Comparison of ENCODE assay signal across 8 cellular contexts in genomic region chr2:64311948-64312621, GRCh38.
DNase-seq lines count a peak whose midpoint lies in the region; ATAC-seq lines count a peak whose summit lies in the region.

No MANE protein-coding gene starts in this region.

- ATAC-seq in HG02623 (IDR thresholded peaks at IDR 0.05; ENCODE audit: unreplicated experiment) = no peak

- H3K4me1 ChIP-seq in stomach smooth muscle (ENCODE audit: control insufficient read depth, insufficient read depth, low read length) = peaks cover 8% of the 10 kb centered on the region

- H3K9me3 ChIP-seq in stomach smooth muscle (ENCODE audit: control insufficient read depth in 2 of 2, low read length in 2 of 2) = no peaks in the 10 kb centered on the region

- H3K27ac Mint-ChIP-seq in activated naive CD4-positive, alpha-beta T cell treated with anti-CD3 and anti-CD28 coated beads, Interleukin-2, amount 10 ng/mL, durations not matched to agents 7 days and 5 days = no peak overlapping the region

- no peaks in the 10 kb centered on the region for H3K9me3 Mint-ChIP-seq in activated naive CD4-positive, alpha-beta T cell treated with anti-CD3 and anti-CD28 coated beads, Interleukin-2, amount 10 ng/mL, durations not matched to agents 7 days and 5 days

- DNase-seq in GM03348 (ENCODE audit: low spot score) (peak; percentile 93), NCI-H446 treated with DMSO at 0.1 percent for 48 hours (lab: John Stamatoyannopoulos, UW) (peak; percentile 45), cerebellum (ENCODE audit: low spot score) (peak; percentile 69)
- DNase-seq in activated naive CD4-positive, alpha-beta T cell treated with anti-CD3 and anti-CD28 coated beads, Interleukin-2, amount 10 ng/mL, durations not matched to agents 7 days and 5 days = no peak
- DNase-seq in activated CD4-positive, alpha-beta T cell treated with anti-CD3 and anti-CD28 coated beads, Interleukin-2, amount 50 U/mL, for 48 hours = no peak

- CTCF ChIA-PET in activated naive CD4-positive, alpha-beta T cell treated with anti-CD3 and anti-CD28 coated beads, Interleukin-2, amount 10 ng/mL, durations not matched to agents 7 days and 5 days (lab: Charles Lee) = interaction anchor here (0.7 to 2.1 kb wide), 6 partner anchors 14 to 255 kb away, joined by 3 to 9 read pairs (median 3); no protein-coding TSS in a partner anchor

- H3K9ac ChIP-seq in stomach smooth muscle (ENCODE audit: low read length in 2 of 2) = no peak overlapping the region

- H3K36me3 Mint-ChIP-seq in activated naive CD4-positive, alpha-beta T cell treated with anti-CD3 and anti-CD28 coated beads, Interleukin-2, amount 10 ng/mL, durations not matched to agents 7 days and 5 days = no peaks in the 10 kb centered on the region

- H3K4me3 ChIP-seq in stomach smooth muscle (ENCODE audit: low read length in 2 of 2) = peak overlapping the region; percentile 6 to 40

- no peaks in the 10 kb centered on the region for H3K27me3 ChIP-seq in layer of hippocampus (ENCODE audit: control insufficient read depth, insufficient read depth, low read length)
- no peaks in the 10 kb centered on the region for H3K27me3 ChIP-seq in stomach smooth muscle (ENCODE audit: control insufficient read depth in 1 of 2, insufficient read depth in 2 of 2, low read length in 2 of 2)

- H3K27ac ChIP-seq in layer of hippocampus (ENCODE audit: low read depth, low read length) (peak overlapping the region; percentile 43), stomach smooth muscle (ENCODE audit: low read length) (no peak overlapping the region)

- no peak overlapping the region for H3K4me3 Mint-ChIP-seq in activated naive CD4-positive, alpha-beta T cell treated with anti-CD3 and anti-CD28 coated beads, Interleukin-2, amount 10 ng/mL, durations not matched to agents 7 days and 5 days

- no peaks in the 10 kb centered on the region for H3K36me3 ChIP-seq in stomach smooth muscle (ENCODE audit: control insufficient read depth in 2 of 2, insufficient read depth in 2 of 2, low read length in 2 of 2)

- H3K27me3 Mint-ChIP-seq in activated naive CD4-positive, alpha-beta T cell treated with anti-CD3 and anti-CD28 coated beads, Interleukin-2, amount 10 ng/mL, durations not matched to agents 7 days and 5 days = peaks cover 53% of the 10 kb centered on the region

- no peaks in the 10 kb centered on the region for H3K4me1 Mint-ChIP-seq in activated naive CD4-positive, alpha-beta T cell treated with anti-CD3 and anti-CD28 coated beads, Interleukin-2, amount 10 ng/mL, durations not matched to agents 7 days and 5 days

Comparison
In these comparisons a context has a peak if more than half of its experiments do, and no peak if none do; other contexts are left out.
1. DNase-seq: peak in GM03348 (single experiment), NCI-H446 treated with DMSO at 0.1 percent for 48 hours (single experiment) and cerebellum (single experiment); none in activated naive CD4-positive, alpha-beta T cell treated with anti-CD3 and anti-CD28 coated beads, Interleukin-2, amount 10 ng/mL, durations not matched to agents 7 days and 5 days (single experiment) and activated CD4-positive, alpha-beta T cell treated with anti-CD3 and anti-CD28 coated beads, Interleukin-2, amount 50 U/mL, for 48 hours (0 of 2).